ENCODE assay signal across 1 cellular context in the genomic region with DNA sequence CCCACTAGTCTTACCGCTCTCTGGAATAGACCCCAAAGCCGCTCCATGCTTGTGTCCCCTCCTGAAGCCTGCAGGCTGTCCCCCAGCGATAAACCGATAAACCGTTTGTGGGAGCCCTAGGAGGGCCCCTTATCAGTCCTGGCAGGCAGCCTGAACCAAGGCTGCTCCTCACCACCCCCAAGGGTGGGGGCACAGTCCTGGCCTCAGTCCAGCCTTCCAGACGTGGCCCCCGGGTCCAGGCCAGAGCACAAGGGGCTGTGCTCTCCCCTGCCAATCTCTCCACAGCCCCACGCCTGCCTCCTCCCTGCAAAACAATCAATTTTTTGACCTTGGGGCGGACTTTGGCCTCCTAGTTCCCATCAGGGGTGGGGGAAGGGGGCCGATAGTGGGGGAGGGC.
TF ChIP-seq lines count a peak whose summit lies in the region.

A gene (minus strand): TSS at position 90 of the 397 bp plus-strand sequence. CDS start 43 bp downstream, at position 47.

TF ChIP-seq in K562, 482 proteins besides CTCF, POLR2A, EP300 and RAD21 (continued from another document and continues in another):
- TF ChIP-seq SRSF1 (IDR thresholded peaks at IDR 0.05; ENCODE audit: low read depth, low read length) (no peak), CHD4 (IDR thresholded peaks at IDR 0.05; ENCODE audit: insufficient read depth, insufficient replicate concordance, low read depth, low read length, poor library complexity, severe bottlenecking) (no peak), POLR2B (IDR thresholded peaks at IDR 0.05; ENCODE audit: low read depth, partially characterized antibody) (no peak), ZNF354B (CRISPR knock-in tag; IDR thresholded peaks at IDR 0.05) (no peak), NUFIP1 (IDR thresholded peaks at IDR 0.05; ENCODE audit: partially characterized antibody) (no peak), KLF10 (CRISPR knock-in tag; IDR thresholded peaks at IDR 0.05) (no peak), ETV1 (tag; conservative IDR thresholded peaks at IDR 0.05; ENCODE audit: low read depth) (no peak), HDAC6 (IDR thresholded peaks at IDR 0.05; ENCODE audit: low read depth, low read length) (no peak), ELF2 (CRISPR knock-in tag; IDR thresholded peaks at IDR 0.05) (no peak), TRIM24 (IDR thresholded peaks at IDR 0.05) (peak; percentile 68 to 84; a peak in 3 of 4 replicates), NCOA4 (IDR thresholded peaks at IDR 0.05; ENCODE audit: partially characterized antibody) (no peak), ZNF347 (CRISPR knock-in tag; IDR thresholded peaks at IDR 0.05; ENCODE audit: low read depth) (no peak), RBM17 (IDR thresholded peaks at IDR 0.05; ENCODE audit: borderline replicate concordance, low read depth, low read length) (no peak), SIX5 (IDR thresholded peaks at IDR 0.05; ENCODE audit: borderline replicate concordance in 1 of 2, insufficient read depth in 1 of 2, low read depth in 1 of 2, low read length in 2 of 2) (no peak), TCF7 (IDR thresholded peaks at IDR 0.05; ENCODE audit: borderline replicate concordance) (0 out of 2 replicates have a peak, but pooled peaks have one; percentile 47), NR2C1 (IDR thresholded peaks at IDR 0.05) (0 out of 2 replicates have a peak, but pooled peaks have one; percentile 29), NR2C1 (tag; IDR thresholded peaks at IDR 0.05) (no peak), PCBP1 (IDR thresholded peaks at IDR 0.05; ENCODE audit: low read depth, low read length, poor library complexity, severe bottlenecking) (no peak), MIER1 (IDR thresholded peaks at IDR 0.05; ENCODE audit: low read depth) (no peak), MAFF (IDR thresholded peaks at IDR 0.05; ENCODE audit: low read length) (no peak), WHSC1 (IDR thresholded peaks at IDR 0.05; ENCODE audit: low read length) (no peak), NR2F6 (CRISPR knock-in tag; IDR thresholded peaks at IDR 0.05) (no peak), SMARCA4 (IDR thresholded peaks at IDR 0.05) (peak; percentile 98), ZNF311 (CRISPR knock-in tag; IDR thresholded peaks at IDR 0.05) (no peak), CEBPG (CRISPR knock-in tag; IDR thresholded peaks at IDR 0.05) (no peak), CEBPG (tag; conservative IDR thresholded peaks at IDR 0.05 in 1 of 2, IDR thresholded peaks at IDR 0.05 in 1 of 2) (no peak), CEBPB (tag; IDR thresholded peaks at IDR 0.05) (no peak)
- TF ChIP-seq, protein P1, sequence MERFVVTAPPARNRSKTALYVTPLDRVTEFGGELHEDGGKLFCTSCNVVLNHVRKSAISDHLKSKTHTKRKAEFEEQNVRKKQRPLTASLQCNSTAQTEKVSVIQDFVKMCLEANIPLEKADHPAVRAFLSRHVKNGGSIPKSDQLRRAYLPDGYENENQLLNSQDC (CRISPR knock-in tag; IDR thresholded peaks at IDR 0.05) = no peak
- TF ChIP-seq, protein P2, sequence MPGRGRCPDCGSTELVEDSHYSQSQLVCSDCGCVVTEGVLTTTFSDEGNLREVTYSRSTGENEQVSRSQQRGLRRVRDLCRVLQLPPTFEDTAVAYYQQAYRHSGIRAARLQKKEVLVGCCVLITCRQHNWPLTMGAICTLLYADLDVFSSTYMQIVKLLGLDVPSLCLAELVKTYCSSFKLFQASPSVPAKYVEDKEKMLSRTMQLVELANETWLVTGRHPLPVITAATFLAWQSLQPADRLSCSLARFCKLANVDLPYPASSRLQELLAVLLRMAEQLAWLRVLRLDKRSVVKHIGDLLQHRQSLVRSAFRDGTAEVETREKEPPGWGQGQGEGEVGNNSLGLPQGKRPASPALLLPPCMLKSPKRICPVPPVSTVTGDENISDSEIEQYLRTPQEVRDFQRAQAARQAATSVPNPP (IDR thresholded peaks at IDR 0.05; ENCODE audit: borderline replicate concordance, insufficient read depth, insufficient read length) = no peak
- TF ChIP-seq, protein P3, sequence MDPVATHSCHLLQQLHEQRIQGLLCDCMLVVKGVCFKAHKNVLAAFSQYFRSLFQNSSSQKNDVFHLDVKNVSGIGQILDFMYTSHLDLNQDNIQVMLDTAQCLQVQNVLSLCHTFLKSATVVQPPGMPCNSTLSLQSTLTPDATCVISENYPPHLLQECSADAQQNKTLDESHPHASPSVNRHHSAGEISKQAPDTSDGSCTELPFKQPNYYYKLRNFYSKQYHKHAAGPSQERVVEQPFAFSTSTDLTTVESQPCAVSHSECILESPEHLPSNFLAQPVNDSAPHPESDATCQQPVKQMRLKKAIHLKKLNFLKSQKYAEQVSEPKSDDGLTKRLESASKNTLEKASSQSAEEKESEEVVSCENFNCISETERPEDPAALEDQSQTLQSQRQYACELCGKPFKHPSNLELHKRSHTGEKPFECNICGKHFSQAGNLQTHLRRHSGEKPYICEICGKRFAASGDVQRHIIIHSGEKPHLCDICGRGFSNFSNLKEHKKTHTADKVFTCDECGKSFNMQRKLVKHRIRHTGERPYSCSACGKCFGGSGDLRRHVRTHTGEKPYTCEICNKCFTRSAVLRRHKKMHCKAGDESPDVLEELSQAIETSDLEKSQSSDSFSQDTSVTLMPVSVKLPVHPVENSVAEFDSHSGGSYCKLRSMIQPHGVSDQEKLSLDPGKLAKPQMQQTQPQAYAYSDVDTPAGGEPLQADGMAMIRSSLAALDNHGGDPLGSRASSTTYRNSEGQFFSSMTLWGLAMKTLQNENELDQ (CRISPR knock-in tag; IDR thresholded peaks at IDR 0.05; ENCODE audit: borderline replicate concordance) = no peak
- TF ChIP-seq, protein P4, sequence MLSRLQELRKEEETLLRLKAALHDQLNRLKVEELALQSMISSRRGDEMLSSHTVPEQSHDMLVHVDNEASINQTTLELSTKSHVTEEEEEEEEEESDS (CRISPR knock-in tag; IDR thresholded peaks at IDR 0.05) = no peak
- TF ChIP-seq, protein P5, sequence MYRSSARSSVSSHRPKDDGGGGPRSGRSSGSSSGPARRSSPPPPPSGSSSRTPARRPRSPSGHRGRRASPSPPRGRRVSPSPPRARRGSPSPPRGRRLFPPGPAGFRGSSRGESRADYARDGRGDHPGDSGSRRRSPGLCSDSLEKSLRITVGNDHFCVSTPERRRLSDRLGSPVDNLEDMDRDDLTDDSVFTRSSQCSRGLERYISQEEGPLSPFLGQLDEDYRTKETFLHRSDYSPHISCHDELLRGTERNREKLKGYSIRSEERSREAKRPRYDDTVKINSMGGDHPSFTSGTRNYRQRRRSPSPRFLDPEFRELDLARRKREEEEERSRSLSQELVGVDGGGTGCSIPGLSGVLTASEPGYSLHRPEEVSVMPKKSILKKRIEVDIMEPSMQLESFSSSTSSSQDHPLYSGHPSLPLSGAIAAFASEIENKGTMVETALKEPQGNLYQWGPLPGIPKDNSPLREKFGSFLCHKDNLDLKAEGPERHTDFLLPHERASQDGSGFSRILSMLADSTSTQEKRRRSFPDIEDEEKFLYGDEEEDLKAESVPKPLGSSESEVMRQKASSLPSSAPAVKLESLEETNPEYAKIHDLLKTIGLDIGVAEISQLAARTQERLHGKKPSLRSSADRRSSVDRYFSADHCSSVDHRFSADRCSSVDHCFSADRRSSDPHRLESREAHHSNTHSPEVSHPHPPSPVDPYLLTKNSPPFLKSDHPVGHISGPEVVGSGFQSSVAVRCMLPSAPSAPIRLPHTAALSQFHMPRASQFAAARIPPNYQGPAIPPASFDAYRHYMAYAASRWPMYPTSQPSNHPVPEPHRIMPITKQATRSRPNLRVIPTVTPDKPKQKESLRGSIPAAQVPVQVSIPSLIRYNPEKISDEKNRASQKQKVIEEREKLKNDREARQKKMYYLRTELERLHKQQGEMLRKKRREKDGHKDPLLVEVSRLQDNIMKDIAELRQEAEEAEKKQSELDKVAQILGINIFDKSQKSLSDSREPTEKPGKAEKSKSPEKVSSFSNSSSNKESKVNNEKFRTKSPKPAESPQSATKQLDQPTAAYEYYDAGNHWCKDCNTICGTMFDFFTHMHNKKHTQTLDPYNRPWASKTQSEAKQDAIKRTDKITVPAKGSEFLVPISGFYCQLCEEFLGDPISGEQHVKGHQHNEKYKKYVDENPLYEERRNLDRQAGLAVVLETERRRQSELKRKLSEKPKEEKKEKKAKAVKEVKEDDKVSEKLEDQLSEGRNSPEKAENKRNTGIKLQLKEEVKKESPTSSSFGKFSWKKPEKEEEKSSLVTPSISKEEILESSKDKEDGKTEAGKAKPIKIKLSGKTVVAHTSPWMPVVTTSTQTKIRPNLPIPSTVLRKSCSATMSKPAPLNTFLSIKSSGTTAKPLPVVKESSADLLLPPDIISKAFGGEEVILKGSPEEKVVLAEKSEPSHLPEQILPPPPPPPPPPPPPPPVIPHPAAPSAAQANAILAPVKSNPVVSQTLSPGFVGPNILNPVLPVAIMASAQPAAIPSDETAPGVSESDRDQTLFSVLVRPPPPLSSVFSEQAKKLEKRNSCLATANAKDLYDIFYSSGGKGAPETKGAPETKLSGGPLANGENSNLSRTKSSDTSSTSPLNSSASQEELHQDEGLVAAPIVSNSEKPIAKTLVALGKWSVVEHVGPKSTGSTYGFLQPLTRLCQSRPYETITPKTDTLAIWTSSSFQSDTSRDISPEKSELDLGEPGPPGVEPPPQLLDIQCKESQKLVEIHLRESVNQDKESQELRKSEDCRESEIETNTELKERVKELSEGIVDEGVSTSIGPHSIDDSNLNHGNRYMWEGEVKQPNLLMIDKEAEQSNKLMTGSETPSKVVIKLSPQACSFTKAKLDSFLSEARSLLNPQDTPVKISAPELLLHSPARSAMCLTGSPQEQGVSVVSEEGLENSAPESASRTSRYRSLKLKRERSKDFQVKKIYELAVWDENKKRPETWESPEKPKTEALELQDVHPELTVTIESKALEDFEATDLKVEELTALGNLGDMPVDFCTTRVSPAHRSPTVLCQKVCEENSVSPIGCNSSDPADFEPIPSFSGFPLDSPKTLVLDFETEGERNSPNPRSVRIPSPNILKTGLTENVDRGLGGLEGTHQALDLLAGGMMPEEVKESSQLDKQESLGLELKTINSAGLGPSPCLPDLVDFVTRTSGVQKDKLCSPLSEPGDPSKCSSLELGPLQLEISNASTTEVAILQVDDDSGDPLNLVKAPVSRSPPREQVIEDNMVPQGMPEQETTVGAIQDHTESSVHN (IDR thresholded peaks at IDR 0.05; ENCODE audit: borderline replicate concordance in 1 of 2, low read depth in 1 of 2) = no peak
- TF ChIP-seq, protein P6, sequence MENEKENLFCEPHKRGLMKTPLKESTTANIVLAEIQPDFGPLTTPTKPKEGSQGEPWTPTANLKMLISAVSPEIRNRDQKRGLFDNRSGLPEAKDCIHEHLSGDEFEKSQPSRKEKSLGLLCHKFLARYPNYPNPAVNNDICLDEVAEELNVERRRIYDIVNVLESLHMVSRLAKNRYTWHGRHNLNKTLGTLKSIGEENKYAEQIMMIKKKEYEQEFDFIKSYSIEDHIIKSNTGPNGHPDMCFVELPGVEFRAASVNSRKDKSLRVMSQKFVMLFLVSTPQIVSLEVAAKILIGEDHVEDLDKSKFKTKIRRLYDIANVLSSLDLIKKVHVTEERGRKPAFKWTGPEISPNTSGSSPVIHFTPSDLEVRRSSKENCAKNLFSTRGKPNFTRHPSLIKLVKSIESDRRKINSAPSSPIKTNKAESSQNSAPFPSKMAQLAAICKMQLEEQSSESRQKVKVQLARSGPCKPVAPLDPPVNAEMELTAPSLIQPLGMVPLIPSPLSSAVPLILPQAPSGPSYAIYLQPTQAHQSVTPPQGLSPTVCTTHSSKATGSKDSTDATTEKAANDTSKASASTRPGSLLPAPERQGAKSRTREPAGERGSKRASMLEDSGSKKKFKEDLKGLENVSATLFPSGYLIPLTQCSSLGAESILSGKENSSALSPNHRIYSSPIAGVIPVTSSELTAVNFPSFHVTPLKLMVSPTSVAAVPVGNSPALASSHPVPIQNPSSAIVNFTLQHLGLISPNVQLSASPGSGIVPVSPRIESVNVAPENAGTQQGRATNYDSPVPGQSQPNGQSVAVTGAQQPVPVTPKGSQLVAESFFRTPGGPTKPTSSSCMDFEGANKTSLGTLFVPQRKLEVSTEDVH (IDR thresholded peaks at IDR 0.05; ENCODE audit: low read depth, partially characterized antibody) = no peak
- TF ChIP-seq, protein P7, sequence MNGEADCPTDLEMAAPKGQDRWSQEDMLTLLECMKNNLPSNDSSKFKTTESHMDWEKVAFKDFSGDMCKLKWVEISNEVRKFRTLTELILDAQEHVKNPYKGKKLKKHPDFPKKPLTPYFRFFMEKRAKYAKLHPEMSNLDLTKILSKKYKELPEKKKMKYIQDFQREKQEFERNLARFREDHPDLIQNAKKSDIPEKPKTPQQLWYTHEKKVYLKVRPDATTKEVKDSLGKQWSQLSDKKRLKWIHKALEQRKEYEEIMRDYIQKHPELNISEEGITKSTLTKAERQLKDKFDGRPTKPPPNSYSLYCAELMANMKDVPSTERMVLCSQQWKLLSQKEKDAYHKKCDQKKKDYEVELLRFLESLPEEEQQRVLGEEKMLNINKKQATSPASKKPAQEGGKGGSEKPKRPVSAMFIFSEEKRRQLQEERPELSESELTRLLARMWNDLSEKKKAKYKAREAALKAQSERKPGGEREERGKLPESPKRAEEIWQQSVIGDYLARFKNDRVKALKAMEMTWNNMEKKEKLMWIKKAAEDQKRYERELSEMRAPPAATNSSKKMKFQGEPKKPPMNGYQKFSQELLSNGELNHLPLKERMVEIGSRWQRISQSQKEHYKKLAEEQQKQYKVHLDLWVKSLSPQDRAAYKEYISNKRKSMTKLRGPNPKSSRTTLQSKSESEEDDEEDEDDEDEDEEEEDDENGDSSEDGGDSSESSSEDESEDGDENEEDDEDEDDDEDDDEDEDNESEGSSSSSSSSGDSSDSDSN (IDR thresholded peaks at IDR 0.05; ENCODE audit: borderline replicate concordance in 1 of 2, low read depth in 2 of 2, low read length in 2 of 2) = no peak
- TF ChIP-seq, protein P8, sequence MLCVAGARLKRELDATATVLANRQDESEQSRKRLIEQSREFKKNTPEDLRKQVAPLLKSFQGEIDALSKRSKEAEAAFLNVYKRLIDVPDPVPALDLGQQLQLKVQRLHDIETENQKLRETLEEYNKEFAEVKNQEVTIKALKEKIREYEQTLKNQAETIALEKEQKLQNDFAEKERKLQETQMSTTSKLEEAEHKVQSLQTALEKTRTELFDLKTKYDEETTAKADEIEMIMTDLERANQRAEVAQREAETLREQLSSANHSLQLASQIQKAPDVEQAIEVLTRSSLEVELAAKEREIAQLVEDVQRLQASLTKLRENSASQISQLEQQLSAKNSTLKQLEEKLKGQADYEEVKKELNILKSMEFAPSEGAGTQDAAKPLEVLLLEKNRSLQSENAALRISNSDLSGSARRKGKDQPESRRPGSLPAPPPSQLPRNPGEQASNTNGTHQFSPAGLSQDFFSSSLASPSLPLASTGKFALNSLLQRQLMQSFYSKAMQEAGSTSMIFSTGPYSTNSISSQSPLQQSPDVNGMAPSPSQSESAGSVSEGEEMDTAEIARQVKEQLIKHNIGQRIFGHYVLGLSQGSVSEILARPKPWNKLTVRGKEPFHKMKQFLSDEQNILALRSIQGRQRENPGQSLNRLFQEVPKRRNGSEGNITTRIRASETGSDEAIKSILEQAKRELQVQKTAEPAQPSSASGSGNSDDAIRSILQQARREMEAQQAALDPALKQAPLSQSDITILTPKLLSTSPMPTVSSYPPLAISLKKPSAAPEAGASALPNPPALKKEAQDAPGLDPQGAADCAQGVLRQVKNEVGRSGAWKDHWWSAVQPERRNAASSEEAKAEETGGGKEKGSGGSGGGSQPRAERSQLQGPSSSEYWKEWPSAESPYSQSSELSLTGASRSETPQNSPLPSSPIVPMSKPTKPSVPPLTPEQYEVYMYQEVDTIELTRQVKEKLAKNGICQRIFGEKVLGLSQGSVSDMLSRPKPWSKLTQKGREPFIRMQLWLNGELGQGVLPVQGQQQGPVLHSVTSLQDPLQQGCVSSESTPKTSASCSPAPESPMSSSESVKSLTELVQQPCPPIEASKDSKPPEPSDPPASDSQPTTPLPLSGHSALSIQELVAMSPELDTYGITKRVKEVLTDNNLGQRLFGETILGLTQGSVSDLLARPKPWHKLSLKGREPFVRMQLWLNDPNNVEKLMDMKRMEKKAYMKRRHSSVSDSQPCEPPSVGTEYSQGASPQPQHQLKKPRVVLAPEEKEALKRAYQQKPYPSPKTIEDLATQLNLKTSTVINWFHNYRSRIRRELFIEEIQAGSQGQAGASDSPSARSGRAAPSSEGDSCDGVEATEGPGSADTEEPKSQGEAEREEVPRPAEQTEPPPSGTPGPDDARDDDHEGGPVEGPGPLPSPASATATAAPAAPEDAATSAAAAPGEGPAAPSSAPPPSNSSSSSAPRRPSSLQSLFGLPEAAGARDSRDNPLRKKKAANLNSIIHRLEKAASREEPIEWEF (CRISPR knock-in tag; IDR thresholded peaks at IDR 0.05) = no peak
